ENCODE assay signal across 1 cellular context in genomic region chr9:92483896-92484545, GRCh38.
TF ChIP-seq lines count a peak whose summit lies in the region.

No MANE protein-coding gene starts in this region.

TF ChIP-seq in SK-N-SH treated with all-trans-retinoic acid at 6 μM for 48 hours, 23 proteins besides CTCF, POLR2A, EP300 and RAD21 (continued from another document):
- TF ChIP-seq CREB5 (CRISPR knock-in tag; IDR thresholded peaks at IDR 0.05; ENCODE audit: low read depth) (no peak), SNAI2 (CRISPR knock-in tag; IDR thresholded peaks at IDR 0.05) (no peak), ZFP30 (CRISPR knock-in tag; IDR thresholded peaks at IDR 0.05) (no peak), BACH2 (CRISPR knock-in tag; IDR thresholded peaks at IDR 0.05; ENCODE audit: borderline replicate concordance) (no peak), TOX (CRISPR knock-in tag; IDR thresholded peaks at IDR 0.05; ENCODE audit: borderline replicate concordance) (no peak), CSDC2 (CRISPR knock-in tag; IDR thresholded peaks at IDR 0.05) (no peak), PPARA (CRISPR knock-in tag; IDR thresholded peaks at IDR 0.05; ENCODE audit: borderline replicate concordance) (no peak), ZFP3 (CRISPR knock-in tag; IDR thresholded peaks at IDR 0.05) (no peak), RARB (CRISPR knock-in tag; IDR thresholded peaks at IDR 0.05) (no peak), OSR1 (CRISPR knock-in tag; IDR thresholded peaks at IDR 0.05) (no peak), GLIS3 (CRISPR knock-in tag; IDR thresholded peaks at IDR 0.05) (no peak), ZC3H10 (CRISPR knock-in tag; IDR thresholded peaks at IDR 0.05) (no peak), ESRRG (CRISPR knock-in tag; IDR thresholded peaks at IDR 0.05) (no peak), ZNF70 (CRISPR knock-in tag; IDR thresholded peaks at IDR 0.05) (no peak)
- TF ChIP-seq, protein P1, sequence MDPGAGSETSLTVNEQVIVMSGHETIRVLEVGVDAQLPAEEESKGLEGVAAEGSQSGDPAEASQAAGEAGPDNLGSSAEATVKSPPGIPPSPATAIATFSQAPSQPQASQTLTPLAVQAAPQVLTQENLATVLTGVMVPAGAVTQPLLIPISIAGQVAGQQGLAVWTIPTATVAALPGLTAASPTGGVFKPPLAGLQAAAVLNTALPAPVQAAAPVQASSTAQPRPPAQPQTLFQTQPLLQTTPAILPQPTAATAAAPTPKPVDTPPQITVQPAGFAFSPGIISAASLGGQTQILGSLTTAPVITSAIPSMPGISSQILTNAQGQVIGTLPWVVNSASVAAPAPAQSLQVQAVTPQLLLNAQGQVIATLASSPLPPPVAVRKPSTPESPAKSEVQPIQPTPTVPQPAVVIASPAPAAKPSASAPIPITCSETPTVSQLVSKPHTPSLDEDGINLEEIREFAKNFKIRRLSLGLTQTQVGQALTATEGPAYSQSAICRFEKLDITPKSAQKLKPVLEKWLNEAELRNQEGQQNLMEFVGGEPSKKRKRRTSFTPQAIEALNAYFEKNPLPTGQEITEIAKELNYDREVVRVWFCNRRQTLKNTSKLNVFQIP (CRISPR knock-in tag; IDR thresholded peaks at IDR 0.05; ENCODE audit: borderline replicate concordance, low read depth): no peak
- TF ChIP-seq, protein P2, sequence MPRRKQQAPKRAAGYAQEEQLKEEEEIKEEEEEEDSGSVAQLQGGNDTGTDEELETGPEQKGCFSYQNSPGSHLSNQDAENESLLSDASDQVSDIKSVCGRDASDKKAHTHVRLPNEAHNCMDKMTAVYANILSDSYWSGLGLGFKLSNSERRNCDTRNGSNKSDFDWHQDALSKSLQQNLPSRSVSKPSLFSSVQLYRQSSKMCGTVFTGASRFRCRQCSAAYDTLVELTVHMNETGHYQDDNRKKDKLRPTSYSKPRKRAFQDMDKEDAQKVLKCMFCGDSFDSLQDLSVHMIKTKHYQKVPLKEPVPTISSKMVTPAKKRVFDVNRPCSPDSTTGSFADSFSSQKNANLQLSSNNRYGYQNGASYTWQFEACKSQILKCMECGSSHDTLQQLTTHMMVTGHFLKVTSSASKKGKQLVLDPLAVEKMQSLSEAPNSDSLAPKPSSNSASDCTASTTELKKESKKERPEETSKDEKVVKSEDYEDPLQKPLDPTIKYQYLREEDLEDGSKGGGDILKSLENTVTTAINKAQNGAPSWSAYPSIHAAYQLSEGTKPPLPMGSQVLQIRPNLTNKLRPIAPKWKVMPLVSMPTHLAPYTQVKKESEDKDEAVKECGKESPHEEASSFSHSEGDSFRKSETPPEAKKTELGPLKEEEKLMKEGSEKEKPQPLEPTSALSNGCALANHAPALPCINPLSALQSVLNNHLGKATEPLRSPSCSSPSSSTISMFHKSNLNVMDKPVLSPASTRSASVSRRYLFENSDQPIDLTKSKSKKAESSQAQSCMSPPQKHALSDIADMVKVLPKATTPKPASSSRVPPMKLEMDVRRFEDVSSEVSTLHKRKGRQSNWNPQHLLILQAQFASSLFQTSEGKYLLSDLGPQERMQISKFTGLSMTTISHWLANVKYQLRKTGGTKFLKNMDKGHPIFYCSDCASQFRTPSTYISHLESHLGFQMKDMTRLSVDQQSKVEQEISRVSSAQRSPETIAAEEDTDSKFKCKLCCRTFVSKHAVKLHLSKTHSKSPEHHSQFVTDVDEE (CRISPR knock-in tag; IDR thresholded peaks at IDR 0.05): no peak
- TF ChIP-seq, protein P3, sequence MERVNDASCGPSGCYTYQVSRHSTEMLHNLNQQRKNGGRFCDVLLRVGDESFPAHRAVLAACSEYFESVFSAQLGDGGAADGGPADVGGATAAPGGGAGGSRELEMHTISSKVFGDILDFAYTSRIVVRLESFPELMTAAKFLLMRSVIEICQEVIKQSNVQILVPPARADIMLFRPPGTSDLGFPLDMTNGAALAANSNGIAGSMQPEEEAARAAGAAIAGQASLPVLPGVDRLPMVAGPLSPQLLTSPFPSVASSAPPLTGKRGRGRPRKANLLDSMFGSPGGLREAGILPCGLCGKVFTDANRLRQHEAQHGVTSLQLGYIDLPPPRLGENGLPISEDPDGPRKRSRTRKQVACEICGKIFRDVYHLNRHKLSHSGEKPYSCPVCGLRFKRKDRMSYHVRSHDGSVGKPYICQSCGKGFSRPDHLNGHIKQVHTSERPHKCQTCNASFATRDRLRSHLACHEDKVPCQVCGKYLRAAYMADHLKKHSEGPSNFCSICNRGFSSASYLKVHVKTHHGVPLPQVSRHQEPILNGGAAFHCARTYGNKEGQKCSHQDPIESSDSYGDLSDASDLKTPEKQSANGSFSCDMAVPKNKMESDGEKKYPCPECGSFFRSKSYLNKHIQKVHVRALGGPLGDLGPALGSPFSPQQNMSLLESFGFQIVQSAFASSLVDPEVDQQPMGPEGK (CRISPR knock-in tag; IDR thresholded peaks at IDR 0.05; ENCODE audit: borderline replicate concordance): no peak
